ENCODE assay signal across 22 cellular contexts in genomic region chr10:77459905-77460304, GRCh38.
"Had no signal": no experiment of that assay in that cellular context is flagged by ENCODE, and none has a peak within 500 bp of the region (broad histone marks: within the 10 kb centered on the region; RNA-seq: fewer than 3 reads in every experiment).

No MANE protein-coding gene starts in this region.

- DNase-seq: cortex of kidney; effector memory CD8-positive, alpha-beta T cell; immature natural killer cell; kidney glomerular epithelial cell; left colon; left ventricle myocardium superior; lower lobe of right lung; naive B cell; nucleus accumbens; right cardiac atrium; stimulated activated CD4-positive, alpha-beta T cell treated with anti-CD3 and anti-CD28 coated beads, Interleukin-2, amount 100 ng/mL, for 24 hours; stimulated activated CD4-positive, alpha-beta T cell treated with anti-CD3 and anti-CD28 coated beads, Interleukin-4, amount 100 ng/mL, for 24 hours; stimulated activated naive CD4-positive, alpha-beta T cell treated with Interleukin-2 at 50 U/mL for 16 hours; substantia nigra; testis; tibial artery; upper lobe of right lung; uterus had no signal

- H3K27ac Mint-ChIP-seq: effector memory CD8-positive, alpha-beta T cell; immature natural killer cell; naive B cell; natural killer cell treated with Interleukin-12 subunit alpha and Interleukin-12 subunit beta and Interleukin-15 and Interleukin-18, amount 100 ng/mL, for 72 hours; stimulated activated effector memory CD8-positive, alpha-beta T cell treated with anti-CD3 and anti-CD28 coated beads, Interleukin-12 subunit alpha, Interleukin-12 subunit beta, amount 100 ng/mL, for 72 hours had no signal

- H3K9me3 Mint-ChIP-seq: effector memory CD8-positive, alpha-beta T cell; immature natural killer cell; natural killer cell treated with Interleukin-12 subunit alpha and Interleukin-12 subunit beta and Interleukin-15 and Interleukin-18, amount 100 ng/mL, for 72 hours; neural crest cell; stimulated activated effector memory CD8-positive, alpha-beta T cell treated with anti-CD3 and anti-CD28 coated beads, Interleukin-12 subunit alpha, Interleukin-12 subunit beta, amount 100 ng/mL, for 72 hours had no signal

- ATAC-seq: effector memory CD8-positive, alpha-beta T cell; left colon; left ventricle myocardium superior; lower lobe of right lung; natural killer cell treated with Interleukin-12 subunit alpha and Interleukin-12 subunit beta and Interleukin-15 and Interleukin-18, amount 100 ng/mL, for 72 hours; right cardiac atrium; stimulated activated effector memory CD8-positive, alpha-beta T cell treated with anti-CD3 and anti-CD28 coated beads, Interleukin-12 subunit alpha, Interleukin-12 subunit beta, amount 100 ng/mL, for 72 hours; upper lobe of right lung had no signal

- H3K27ac ChIP-seq: lower lobe of right lung, prostate gland, testis, tibial artery, upper lobe of right lung, uterus had no signal

- H3K4me1 Mint-ChIP-seq: immature natural killer cell; neural crest cell; stimulated activated effector memory CD8-positive, alpha-beta T cell treated with anti-CD3 and anti-CD28 coated beads, Interleukin-12 subunit alpha, Interleukin-12 subunit beta, amount 100 ng/mL, for 72 hours had no signal

- H3K36me3 ChIP-seq: lower lobe of right lung, prostate gland, tibial artery, upper lobe of right lung, uterus had no signal

- H3K4me1 ChIP-seq: lower lobe of right lung, prostate gland, testis, uterus had no signal

- H3K4me3 Mint-ChIP-seq: effector memory CD8-positive, alpha-beta T cell; immature natural killer cell; naive B cell; natural killer cell treated with Interleukin-12 subunit alpha and Interleukin-12 subunit beta and Interleukin-15 and Interleukin-18, amount 100 ng/mL, for 72 hours; neural crest cell; stimulated activated effector memory CD8-positive, alpha-beta T cell treated with anti-CD3 and anti-CD28 coated beads, Interleukin-12 subunit alpha, Interleukin-12 subunit beta, amount 100 ng/mL, for 72 hours had no signal

- H3K27me3 ChIP-seq: testis, tibial artery, uterus had no signal

- H3K4me3 ChIP-seq: lower lobe of right lung, prostate gland, testis, tibial artery, upper lobe of right lung, uterus had no signal

- H3K9me3 ChIP-seq: lower lobe of right lung, prostate gland, testis, tibial artery, upper lobe of right lung, uterus had no signal
